ENCODE assay signal across 8 cellular contexts in genomic region chr11:108664730-108665525, GRCh38. TPM values are rescaled to one million over a fixed set of nuclear protein-coding genes. Genes with fewer than 3 reads are reported as not detected.
A peak's percentile ranks its signal among the peaks of the same experiment; 100 is the strongest.
DNase-seq lines count a peak whose midpoint lies in the region; ATAC-seq, FAIRE-seq and TF ChIP-seq lines count a peak whose summit lies in the region.

DDX10 (plus strand) TSS chr11:108665069; CDS start chr11:108665154, 85 bp downstream.

- peak; percentile 8; the same call in 1 of the 2 replicates for TF ChIP-seq CTCF in AG04450 (IDR thresholded peaks at IDR 0.05; ENCODE audit: low read depth, low read length)
- no peak for TF ChIP-seq CTCF in WI38 (IDR thresholded peaks at IDR 0.05; ENCODE audit: low read depth, low read length)
- peak; percentile 45 for TF ChIP-seq CTCF in bronchial epithelial cell (IDR thresholded peaks at IDR 0.05; ENCODE audit: insufficient read depth, low read length, severe bottlenecking)
- TF ChIP-seq CTCF in smooth muscle cell (IDR thresholded peaks at IDR 0.05; ENCODE audit: borderline replicate concordance, insufficient read depth, poor library complexity, severe bottlenecking), result peak; percentile 17

- DNase-seq in AG04450 (ENCODE audit: low read depth, low spot score), result peak; percentile 97
- peak; percentile 95 for DNase-seq in NCI-H2227 treated with DMSO at 0.1 percent for 48 hours (lab: John Stamatoyannopoulos, UW)
- peak; percentile 92 for DNase-seq in bronchial epithelial cell (ENCODE audit: low read depth)
- peak; percentile 98 for DNase-seq in iPS-NIHi7 (ENCODE audit: extremely low spot score)
- peak; percentile 95 for DNase-seq in smooth muscle cell (lab: John Stamatoyannopoulos, UW; ENCODE audit: unreplicated experiment)

- CTCF ChIA-PET in AG04450 (lab: Charles Lee), result interaction anchor here (0.7 to 2.8 kb wide), 8 partner anchors 9 to 1275 kb away, joined by 3 to 12 read pairs (median 3); no protein-coding TSS in a partner anchor

- peak within 1 kb of the TSS; percentile 92 for H3K9ac ChIP-seq in smooth muscle cell (ENCODE audit: low read depth)

- no peaks in the 10 kb centered on the region; the same call in 1 of the 2 replicates for H3K9me3 ChIP-seq in AG04450 (ENCODE audit: control insufficient read depth, insufficient read depth, low read length)
- no peaks in the 10 kb centered on the region for H3K9me3 ChIP-seq in smooth muscle cell (replicated peaks; ENCODE audit: low read depth)

- no peak for FAIRE-seq in bronchial epithelial cell (lab: Jason Lieb, UNC)

- H3K36me3 ChIP-seq in bronchial epithelial cell (ENCODE audit: control insufficient read depth, insufficient read depth, low read length) (peaks cover 3% of the 10 kb centered on the region), smooth muscle cell (ENCODE audit: low read depth) (no peaks in the 10 kb centered on the region)

- H3K27me3 ChIP-seq in AG04450 (ENCODE audit: control insufficient read depth, insufficient read depth, low read length) (no peaks in the 10 kb centered on the region), bronchial epithelial cell (ENCODE audit: control insufficient read depth, insufficient read depth, low read length) (no peaks in the 10 kb centered on the region), smooth muscle cell (ENCODE audit: low read depth) (no peaks in the 10 kb centered on the region)

- H3F3A ChIP-seq in smooth muscle cell (ENCODE audit: low read depth), result no peaks in the 10 kb centered on the region

- peak within 1 kb of the TSS; percentile 93 for H3K4me2 ChIP-seq in smooth muscle cell

- POLR2A ChIA-PET in AG04450 (lab: Yijun Ruan, JAX), result interaction anchor here (0.6 to 1.4 kb wide), 3 partner anchors 197 to 499 kb away, joined by 3 read pairs; partner anchors contain the start of genes ATM and C11orf65

- peak; percentile 80 for ATAC-seq in GM18907 (IDR thresholded peaks at IDR 0.05; ENCODE audit: unreplicated experiment)
- ATAC-seq in HG03159 (IDR thresholded peaks at IDR 0.05; ENCODE audit: unreplicated experiment), result peak; percentile 71

- H3K4me1 ChIP-seq in smooth muscle cell (ENCODE audit: low read depth), result peaks cover 3% of the 10 kb centered on the region

- H3K27ac ChIP-seq in AG04450 (ENCODE audit: low read depth, low read length) (peak within 1 kb of the TSS; percentile 34), smooth muscle cell (ENCODE audit: low read depth) (peak within 1 kb of the TSS; percentile 68)

- H4K20me1 ChIP-seq in smooth muscle cell (ENCODE audit: low read depth), result no peaks in the 10 kb centered on the region

- H3K4me3 ChIP-seq in AG04450 (ENCODE audit: low read depth, low read length), result peak within 1 kb of the TSS; percentile 79
- peak within 1 kb of the TSS; percentile 89 for H3K4me3 ChIP-seq in WI38 (ENCODE audit: low read depth, low read length)
- peak within 1 kb of the TSS; percentile 68 for H3K4me3 ChIP-seq in bronchial epithelial cell (ENCODE audit: low read depth, low read length)
- peak within 1 kb of the TSS; percentile 94 for H3K4me3 ChIP-seq in smooth muscle cell

- peaks cover 32% of the 10 kb centered on the region for H3K79me2 ChIP-seq in smooth muscle cell (ENCODE audit: low read depth)

- peak within 1 kb of the TSS; percentile 96 for H2AFZ ChIP-seq in smooth muscle cell (ENCODE audit: low read depth)

- 1% methylated on average over 60 of the region's 61 CpGs for WGBS in smooth muscle cell (ENCODE audit: low lambda C conversion rate)

RNA-seq across cellular contexts. Expression of gene DDX10, which starts in this region (rescaled TPM):
- polyA plus RNA-seq in AG04450 (2011; rRNA removed) (20.3 and 27.1 TPM in 2 replicates), smooth muscle cell (7.3 and 10.7 TPM in 2 replicates)
- polyA minus RNA-seq in AG04450 (2011; rRNA and poly(A)+ RNA removed), result 20.8 and 27.5 TPM in 2 replicates
- total RNA-seq in bronchial epithelial cell (67.4 and 90.1 TPM in 2 replicates), smooth muscle cell (15.7 and 20.5 TPM in 2 replicates)

Comparison
In these comparisons a context has a peak if more than half of its experiments do, and no peak if none do; other contexts are left out.
1. Peak in every context shown above with its lines: DNase-seq, ATAC-seq, H3K4me3 ChIP-seq and H3K27ac ChIP-seq.